Comparison of ENCODE assay signal across 25 cellular contexts in the genomic region with DNA sequence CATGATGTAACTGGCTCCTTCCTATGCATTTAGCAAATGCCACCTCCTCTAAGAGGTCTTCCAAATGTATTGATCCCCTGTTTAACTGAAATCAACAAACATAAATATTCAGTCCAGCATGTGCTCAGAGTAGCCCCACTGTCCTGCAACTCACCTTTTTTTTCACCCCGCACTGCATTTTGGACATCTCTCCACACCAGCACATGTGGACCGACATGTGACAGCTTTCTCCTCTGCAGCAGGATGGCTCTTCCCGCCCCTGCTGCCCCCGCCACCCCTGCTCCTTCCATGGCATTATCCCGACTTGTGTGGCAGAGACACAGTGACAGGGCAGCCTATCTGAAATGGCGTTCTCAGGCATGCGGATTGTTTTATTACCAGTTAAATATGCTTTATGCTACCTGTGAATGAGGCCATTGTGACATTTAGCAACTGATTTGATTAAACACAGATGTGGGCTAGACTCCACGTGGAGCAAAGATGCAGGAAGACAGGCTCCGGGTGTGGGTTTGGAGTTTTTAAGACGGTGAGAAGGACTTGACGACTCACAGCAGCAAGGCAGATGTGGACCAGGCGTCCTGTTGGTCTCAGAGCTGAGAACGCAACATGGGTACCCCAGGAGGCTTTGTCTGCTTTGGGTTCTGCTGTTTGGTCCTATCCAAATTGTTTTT.
DNase-seq lines count a peak whose midpoint lies in the region; ATAC-seq and TF ChIP-seq lines count a peak whose summit lies in the region.
"Had no signal": no experiment of that assay in that cellular context is flagged by ENCODE, and none has a peak within 500 bp of the region (broad histone marks: within the 10 kb centered on the region; RNA-seq: fewer than 3 reads in every experiment).

No MANE protein-coding gene starts in this region.

- in situ Hi-C loops in GM23248 (cut with MboI): no loop called here

- no peak for TF ChIP-seq CTCF in choroid plexus epithelial cell (conservative IDR thresholded peaks at IDR 0.05; ENCODE audit: low read depth, low read length)
- no peak for TF ChIP-seq CTCF in foreskin fibroblast (IDR thresholded peaks at IDR 0.05; ENCODE audit: low read depth, low read length)
- TF ChIP-seq CTCF in GM20000 (IDR thresholded peaks at IDR 0.05; ENCODE audit: extremely low read depth, missing control alignments): no peak

- no peaks in the 10 kb centered on the region for H3K9me3 ChIP-seq in GM23248 (ENCODE audit: low read depth)
- H3K9me3 ChIP-seq: A549, esophagus squamous epithelium, heart left ventricle, psoas muscle had no signal

- H2AFZ ChIP-seq in GM23248: no peak overlapping the region

- no peaks in the 10 kb centered on the region for H3K4me1 ChIP-seq in GM23248 (ENCODE audit: insufficient read depth)
- H3K4me1 ChIP-seq: A549, heart left ventricle, psoas muscle had no signal

- H3K9me2 ChIP-seq in GM23248 (ENCODE audit: insufficient read depth): no peaks in the 10 kb centered on the region

- no peak overlapping the region for H3K27ac Mint-ChIP-seq in activated T-cell treated with anti-CD3 and anti-CD28 coated beads, Interleukin-2, amount 50 U/mL, for 72 hours
- H3K27ac Mint-ChIP-seq: T-helper 2 cell treated with Interferon-gamma antibody and Interleukin-4, amounts not matched to agents 5 μg/mL and 100 μg/mL, for 36 hours had no signal

- no peaks in the 10 kb centered on the region for H4K20me1 ChIP-seq in GM23248 (ENCODE audit: insufficient read depth)

- H3K4me3 Mint-ChIP-seq in activated T-cell treated with anti-CD3 and anti-CD28 coated beads, Interleukin-2, amount 50 U/mL, for 72 hours: no peak overlapping the region
- H3K4me3 Mint-ChIP-seq: activated T-cell treated with anti-CD3 and anti-CD28 coated beads, Interleukin-2, amount 50 U/mL, for 4 hours; CD14-positive monocyte; T-helper 2 cell treated with Interferon-gamma antibody and Interleukin-4, amounts not matched to agents 5 μg/mL and 100 μg/mL, for 36 hours had no signal

- H3K4me3 ChIP-seq in GM23248 (no peak overlapping the region), choroid plexus epithelial cell (ENCODE audit: low read depth, low read length) (no peak overlapping the region), foreskin fibroblast (ENCODE audit: low read depth in 1 of 2, low read length in 2 of 2) (no peak overlapping the region)
- H3K4me3 ChIP-seq: A549, esophagus squamous epithelium, heart left ventricle, psoas muscle had no signal

- H3K36me3 ChIP-seq in GM23248 (ENCODE audit: low read depth): no peaks in the 10 kb centered on the region
- H3K36me3 ChIP-seq: brain microvascular endothelial cell, heart left ventricle had no signal

- ATAC-seq in activated T-cell treated with anti-CD3 and anti-CD28 coated beads, Interleukin-2, amount 50 U/mL, for 72 hours (replicated peaks in 1 of 2): no peak
- ATAC-seq in HG03469 (IDR thresholded peaks at IDR 0.05; ENCODE audit: unreplicated experiment) (no peak), GM18870 (IDR thresholded peaks at IDR 0.05; ENCODE audit: unreplicated experiment) (no peak)
- ATAC-seq: activated T-cell treated with anti-CD3 and anti-CD28 coated beads, Interleukin-2, amount 50 U/mL, for 4 hours; heart left ventricle; left cardiac atrium; psoas muscle had no signal

- peaks cover 7% of the 10 kb centered on the region; the same call in 1 of the 2 replicates for H3K27me3 ChIP-seq in GM23248 (replicated peaks; ENCODE audit: insufficient read depth)
- H3K27me3 ChIP-seq: esophagus squamous epithelium had no signal

- H3K4me1 Mint-ChIP-seq in activated T-cell treated with anti-CD3 and anti-CD28 coated beads, Interleukin-2, amount 50 U/mL, for 72 hours (ENCODE audit: low read depth): no peaks in the 10 kb centered on the region
- H3K4me1 Mint-ChIP-seq: CD14-positive monocyte had no signal

- H3K79me2 ChIP-seq in GM23248 (ENCODE audit: insufficient read depth): no peaks in the 10 kb centered on the region

- H3K27me3 Mint-ChIP-seq in activated T-cell treated with anti-CD3 and anti-CD28 coated beads, Interleukin-2, amount 50 U/mL, for 72 hours (ENCODE audit: low read depth): peaks cover 14% of the 10 kb centered on the region

- H3K27ac ChIP-seq in GM23248: no peak overlapping the region
- H3K27ac ChIP-seq: A549, brain microvascular endothelial cell, esophagus squamous epithelium, heart left ventricle, psoas muscle had no signal

- H3F3A ChIP-seq in GM23248 (ENCODE audit: insufficient read depth): no peaks in the 10 kb centered on the region

- H3K9me3 Mint-ChIP-seq in activated T-cell treated with anti-CD3 and anti-CD28 coated beads, Interleukin-2, amount 50 U/mL, for 72 hours: no peaks in the 10 kb centered on the region
- H3K9me3 Mint-ChIP-seq: activated T-cell treated with anti-CD3 and anti-CD28 coated beads, Interleukin-2, amount 50 U/mL, for 4 hours; T-helper 2 cell treated with Interferon-gamma antibody and Interleukin-4, amounts not matched to agents 5 μg/mL and 100 μg/mL, for 36 hours had no signal

- no peak overlapping the region for H3K4me2 ChIP-seq in GM23248 (ENCODE audit: unreplicated experiment)
- H3K4me2 ChIP-seq: A549 had no signal

- H3K9ac ChIP-seq in GM23248: no peak overlapping the region

- WGBS in GM23248 (ENCODE audit: low coverage in 1 of 2, low lambda C conversion rate in 2 of 2, missing lambda C conversion rate in 2 of 2), 2 experiments: 4 to 8% methylated on average over 13 of the region's 13 CpGs

- H3K36me3 Mint-ChIP-seq in activated T-cell treated with anti-CD3 and anti-CD28 coated beads, Interleukin-2, amount 50 U/mL, for 72 hours (ENCODE audit: insufficient read depth in 2 of 2): no peaks in the 10 kb centered on the region
- H3K36me3 Mint-ChIP-seq: CD14-positive monocyte had no signal

- DNase-seq in AG08395 (ENCODE audit: low spot score): peak; percentile 51
- peak; percentile 47 for DNase-seq in GM23248
- peak; percentile 13 for DNase-seq in choroid plexus epithelial cell (ENCODE audit: low read depth)
- DNase-seq in foreskin fibroblast: peak; percentile 56 to 83
- DNase-seq in activated T-cell treated with anti-CD3 and anti-CD28 coated beads, Interleukin-2, amount 50 U/mL, for 72 hours: no peak
- DNase-seq in GM20000 (ENCODE audit: low spot score): no peak
- DNase-seq: activated CD4-positive, alpha-beta T cell treated with anti-CD3 and anti-CD28 coated beads for 48 hours; activated naive CD4-positive, alpha-beta T cell treated with Interleukin-2 at 50 U/mL for 16 hours; activated T-cell treated with anti-CD3 and anti-CD28 coated beads, Interleukin-2, amount 50 U/mL, for 4 hours; brain microvascular endothelial cell; effector memory CD4-positive, alpha-beta T cell; esophagus squamous epithelium; heart left ventricle; KBM-7; left cardiac atrium; NCI-H146; NCI-H510A; NK-92 treated with Interleukin-12 subunit alpha and Interleukin-12 subunit beta, amount 100 ng/mL, for 24 hours; psoas muscle; stimulated activated CD8-positive, alpha-beta memory T cell treated with anti-CD3 and anti-CD28 coated beads, Interleukin-4, amount 100 ng/mL, for 48 hours had no signal

Comparison
In these comparisons a context has a peak if more than half of its experiments do, and no peak if none do; other contexts are left out.
1. DNase-seq: peak in AG08395 (single experiment), GM23248 (single experiment), choroid plexus epithelial cell (single experiment) and foreskin fibroblast (2 of 2); none in activated T-cell treated with anti-CD3 and anti-CD28 coated beads, Interleukin-2, amount 50 U/mL, for 72 hours (0 of 2) and GM20000 (single experiment).